In genomic region chr6:161533266-161533665, GRCh38 we compare ENCODE assay signal across 1 cellular context.
A peak's percentile ranks its signal among the peaks of the same experiment; 100 is the strongest.
TF ChIP-seq lines count a peak whose summit lies in the region.

No MANE protein-coding gene starts in this region.

TF ChIP-seq in K562, 482 proteins besides CTCF, POLR2A, EP300 and RAD21:
- TF ChIP-seq MGA (IDR thresholded peaks at IDR 0.05): 0 out of 2 replicates have a peak, but pooled peaks have one; percentile 12
- no peak for TF ChIP-seq YBX1 (IDR thresholded peaks at IDR 0.05)
- peak; percentile 37; the same call in 1 of the 2 replicates for TF ChIP-seq MYC (IDR thresholded peaks at IDR 0.05; ENCODE audit: low read depth, low read length)
- TF ChIP-seq MYC (CRISPR knock-in tag; IDR thresholded peaks at IDR 0.05; ENCODE audit: borderline replicate concordance, low read depth): no peak
- TF ChIP-seq L3MBTL2 (IDR thresholded peaks at IDR 0.05): peak; percentile 60
- TF ChIP-seq MEF2A (IDR thresholded peaks at IDR 0.05; ENCODE audit: control insufficient read depth, low read depth, low read length): no peak
- TF ChIP-seq YY1 (IDR thresholded peaks at IDR 0.05; ENCODE audit: borderline replicate concordance in 1 of 3, control insufficient read depth in 1 of 3, extremely low read depth in 1 of 3, insufficient read depth in 3 of 3, insufficient read length in 1 of 3, insufficient replicate concordance in 2 of 3, low read depth in 1 of 3, low read length in 2 of 3): peak; percentile 16 to 62 (median 45)
- TF ChIP-seq POLR2H (tag; IDR thresholded peaks at IDR 0.05; ENCODE audit: low read depth): no peak
